1 cellular context compared by ENCODE assay signal in genomic region chr19:56315076-56315828, GRCh38.
TF ChIP-seq lines count a peak whose summit lies in the region.

No MANE protein-coding gene starts in this region.

TF ChIP-seq in K562, 482 proteins besides CTCF, POLR2A, EP300 and RAD21 (continued from another document and continues in another):
- TF ChIP-seq PBX2 (CRISPR knock-in tag; IDR thresholded peaks at IDR 0.05; ENCODE audit: low read depth) (no peak), PBX2 (tag; conservative IDR thresholded peaks at IDR 0.05; ENCODE audit: low read depth) (peak; percentile 53; the same call in 1 of the 2 replicates), CEBPB (tag; IDR thresholded peaks at IDR 0.05) (no peak), IRF1 (CRISPR knock-in tag; IDR thresholded peaks at IDR 0.05; ENCODE audit: borderline replicate concordance) (no peak), SRSF7 (optimal IDR thresholded peaks at IDR 0.05; ENCODE audit: low read depth, low read length) (no peak), ZNF12 (CRISPR knock-in tag; IDR thresholded peaks at IDR 0.05) (no peak), HBP1 (CRISPR knock-in tag; IDR thresholded peaks at IDR 0.05) (no peak), ZNF224 (CRISPR knock-in tag; IDR thresholded peaks at IDR 0.05) (no peak), TAF15 (IDR thresholded peaks at IDR 0.05; ENCODE audit: low read depth, low read length) (no peak), MNT (conservative IDR thresholded peaks at IDR 0.05) (peak; percentile 83 to 93), NFIC (IDR thresholded peaks at IDR 0.05) (no peak), POLR2AphosphoS2 (IDR thresholded peaks at IDR 0.05; ENCODE audit: low read length) (no peak), ZNF146 (CRISPR knock-in tag; IDR thresholded peaks at IDR 0.05; ENCODE audit: unreplicated experiment) (no peak), ZC3H4 (CRISPR knock-in tag; IDR thresholded peaks at IDR 0.05; ENCODE audit: borderline replicate concordance) (no peak), HDAC1 (IDR thresholded peaks at IDR 0.05) (peak in 1 of 2 experiments; percentile 90; a peak in 2 of 4 replicates), ZNF592 (IDR thresholded peaks at IDR 0.05) (0 out of 2 replicates have a peak, but pooled peaks have one; percentile 5), COPS2 (conservative IDR thresholded peaks at IDR 0.05) (no peak), ZNF507 (tag; conservative IDR thresholded peaks at IDR 0.05) (no peak), ATF7 (IDR thresholded peaks at IDR 0.05) (peak; percentile 28), CREB3L1 (IDR thresholded peaks at IDR 0.05; ENCODE audit: borderline replicate concordance, low read depth) (0 out of 2 replicates have a peak, but pooled peaks have one; percentile 73), DIDO1 (tag; IDR thresholded peaks at IDR 0.05; ENCODE audit: low read depth) (0 out of 2 replicates have a peak, but pooled peaks have one; percentile 13), ATF1 (CRISPR knock-in tag; IDR thresholded peaks at IDR 0.05) (no peak), ATF1 (tag; IDR thresholded peaks at IDR 0.05) (peak; percentile 4; the same call in 1 of the 2 replicates), ZBTB11 (CRISPR knock-in tag; IDR thresholded peaks at IDR 0.05) (no peak), E2F5 (CRISPR knock-in tag; IDR thresholded peaks at IDR 0.05) (no peak), DNMT1 (IDR thresholded peaks at IDR 0.05) (no peak), GATA2 (CRISPR knock-in tag; IDR thresholded peaks at IDR 0.05) (no peak), KAT8 (IDR thresholded peaks at IDR 0.05; ENCODE audit: low read depth) (no peak), PHB (CRISPR knock-in tag; IDR thresholded peaks at IDR 0.05) (no peak), ZNF639 (CRISPR knock-in tag; conservative IDR thresholded peaks at IDR 0.05 in 1 of 2, IDR thresholded peaks at IDR 0.05 in 1 of 2) (no peak), MEIS2 (IDR thresholded peaks at IDR 0.05; ENCODE audit: partially characterized antibody) (peak; percentile 61), ZNF551 (CRISPR knock-in tag; IDR thresholded peaks at IDR 0.05) (no peak), ZNF165 (CRISPR knock-in tag; IDR thresholded peaks at IDR 0.05; ENCODE audit: borderline replicate concordance) (no peak), TFE3 (CRISPR knock-in tag; IDR thresholded peaks at IDR 0.05) (no peak)
